Comparison of ENCODE assay signal across 13 cellular contexts in the genomic region with DNA sequence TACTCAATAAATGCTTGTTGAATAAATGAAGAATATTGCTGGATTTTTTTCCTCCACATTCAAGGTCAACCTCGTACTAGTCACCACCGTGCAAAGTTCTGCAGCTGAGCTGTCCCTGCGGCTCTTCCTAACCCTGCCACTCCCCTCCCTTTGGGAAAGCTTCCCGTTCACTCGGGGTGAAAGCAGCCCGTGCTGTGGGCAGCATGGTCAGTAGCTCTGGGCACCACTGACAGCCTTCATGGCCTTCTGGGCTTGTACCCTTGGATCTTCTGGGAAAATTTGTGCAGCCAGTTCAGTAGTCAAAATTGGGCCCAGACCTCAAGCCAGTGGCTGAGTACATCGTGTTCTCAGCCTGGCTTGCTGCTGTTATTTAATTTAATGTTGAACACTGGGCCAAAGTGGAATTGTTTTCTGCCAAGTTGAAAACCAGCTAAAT.
DNase-seq lines count a peak whose midpoint lies in the region; ATAC-seq and TF ChIP-seq lines count a peak whose summit lies in the region.
"Had no signal": no experiment of that assay in that cellular context is flagged by ENCODE, and none has a peak within 500 bp of the region (broad histone marks: within the 10 kb centered on the region; RNA-seq: fewer than 3 reads in every experiment).

No MANE protein-coding gene starts in this region.

- H3K9me3 ChIP-seq in right atrium auricular region (no peaks in the 10 kb centered on the region), psoas muscle (no peaks in the 10 kb centered on the region), aorta (ENCODE audit: control insufficient read depth, low read length) (no peaks in the 10 kb centered on the region)
- H3K9me3 ChIP-seq: HAP-1 had no signal

- intact Hi-C loops in psoas muscle (cut with DNase I): no loop called here
- intact Hi-C loops in aorta (cut with DNase I): no loop called here

- WGBS in psoas muscle, 3 donors: 23 to 50% (median 42%) methylated on average over 7 of the region's 7 CpGs
- WGBS in aorta, 2 donors: 62 to 82% methylated on average over 7 of the region's 7 CpGs

- DNase-seq in caudate nucleus (lab: John Stamatoyannopoulos, UW): peak in 15 of 61 donors; percentile 5 to 57 (median 23)
- DNase-seq in right atrium auricular region (ENCODE audit: low spot score): peak; percentile 60
- DNase-seq in psoas muscle: peak; percentile 57 to 87
- DNase-seq in aorta: no peak
- no peak for DNase-seq in NCI-H748 treated with DMSO at 0.1 percent for 48 hours (lab: John Stamatoyannopoulos, UW)
- DNase-seq: DND-41, NCI-H1417 treated with DMSO at 0.1 percent for 48 hours, NCI-H510A treated with DMSO at 0.1 percent for 48 hours, PC-9 had no signal

- H3K4me3 ChIP-seq in right atrium auricular region (no peak overlapping the region), psoas muscle (no peak overlapping the region), aorta (ENCODE audit: low read length in 2 of 2) (no peak overlapping the region)
- H3K4me3 ChIP-seq: HAP-1, PC-9 had no signal

- H3K4me1 ChIP-seq in right atrium auricular region (peaks cover 0 to 37% of the 10 kb centered on the region in 2 donors), psoas muscle (peaks cover 30% of the 10 kb centered on the region), aorta (ENCODE audit: control insufficient read depth in 1 of 2, insufficient read depth in 2 of 2, low read length in 2 of 2) (peaks cover 0 to 2% of the 10 kb centered on the region in 2 donors)
- H3K4me1 ChIP-seq: HAP-1 had no signal

- H3K36me3 ChIP-seq in right atrium auricular region: no peaks in the 10 kb centered on the region
- H3K36me3 ChIP-seq in psoas muscle (ENCODE audit: insufficient read depth in 1 of 2, low read depth in 1 of 2): peaks cover 0 to 8% of the 10 kb centered on the region in 2 donors
- H3K36me3 ChIP-seq in aorta (ENCODE audit: control insufficient read depth in 1 of 2, insufficient read depth in 2 of 2, low read length in 1 of 2): no peaks in the 10 kb centered on the region
- H3K36me3 ChIP-seq: HAP-1 had no signal

- H3K27me3 ChIP-seq in right atrium auricular region: no peaks in the 10 kb centered on the region
- H3K27me3 ChIP-seq in psoas muscle (ENCODE audit: insufficient read depth in 3 of 3, low read length in 2 of 3): no peaks in the 10 kb centered on the region
- no peaks in the 10 kb centered on the region for H3K27me3 ChIP-seq in aorta (ENCODE audit: control insufficient read depth in 1 of 2, insufficient read depth in 2 of 2, low read length in 1 of 2)

- peak in 3 of 4 donors; percentile 69 to 76 (median 73) for ATAC-seq in psoas muscle
- peak; percentile 36 for ATAC-seq in aorta (ENCODE audit: low FRiP score)
- no peak for ATAC-seq in GM21447 (IDR thresholded peaks at IDR 0.05; ENCODE audit: unreplicated experiment)
- ATAC-seq in GM18520 (IDR thresholded peaks at IDR 0.05; ENCODE audit: unreplicated experiment): no peak
- ATAC-seq: WTC11 had no signal

- H3K27ac ChIP-seq in caudate nucleus (ENCODE audit: low read depth, low read length): peak overlapping the region; percentile 42
- peak overlapping the region; percentile 54 to 71 for H3K27ac ChIP-seq in right atrium auricular region
- H3K27ac ChIP-seq in psoas muscle: peak overlapping the region; percentile 13
- H3K27ac ChIP-seq in aorta (ENCODE audit: low read depth in 1 of 2, low read length in 2 of 2): no peak overlapping the region
- H3K27ac ChIP-seq: PC-9 had no signal

- TF ChIP-seq CTCF in right atrium auricular region (IDR thresholded peaks at IDR 0.05) (no peak), psoas muscle (IDR thresholded peaks at IDR 0.05) (no peak)

Comparison
In these comparisons a context has a peak if more than half of its experiments do, and no peak if none do; other contexts are left out.
1. DNase-seq: peak in right atrium auricular region (single experiment) and psoas muscle (2 of 2); none in aorta (0 of 2) and NCI-H748 treated with DMSO at 0.1 percent for 48 hours (single experiment).
2. H3K27ac ChIP-seq: peak in caudate nucleus (single experiment), right atrium auricular region (2 of 2) and psoas muscle (single experiment); none in aorta (0 of 2).
3. ATAC-seq: peak in psoas muscle (3 of 4) and aorta (single experiment); none in GM21447 (single experiment) and GM18520 (single experiment).